12 cellular contexts compared by ENCODE assay signal in the genomic region with DNA sequence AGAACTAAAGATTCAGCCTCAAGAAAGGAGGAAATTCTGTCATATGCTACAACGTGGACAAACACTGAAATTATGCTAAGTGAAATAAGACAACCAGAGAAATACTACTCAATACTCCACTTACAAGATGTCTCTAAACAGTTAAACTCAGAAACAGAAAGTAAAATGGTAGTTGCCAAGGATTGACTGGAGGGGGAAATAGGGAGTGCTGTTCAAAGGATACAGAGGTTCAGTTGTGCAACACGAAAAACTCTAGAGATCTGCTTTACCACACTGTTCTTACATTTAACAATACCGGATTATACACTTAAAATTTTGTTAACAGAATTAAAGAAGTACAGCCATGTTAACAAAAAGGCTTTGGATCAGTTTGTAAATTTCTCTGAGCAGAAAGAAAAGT. TPM values are rescaled to one million over a fixed set of nuclear protein-coding genes. Genes with fewer than 3 reads are reported as not detected.
DNase-seq lines count a peak whose midpoint lies in the region; ATAC-seq and TF ChIP-seq lines count a peak whose summit lies in the region.
"Had no signal": no experiment of that assay in that cellular context is flagged by ENCODE, and none has a peak within 500 bp of the region (broad histone marks: within the 10 kb centered on the region; RNA-seq: fewer than 3 reads in every experiment).

No MANE protein-coding gene starts in this region.

- H2AFZ ChIP-seq in Loucy (ENCODE audit: low read length), result peak overlapping the region; percentile 83

- H3K4me3 ChIP-seq in CD4-positive, alpha-beta memory T cell (ENCODE audit: low read length in 2 of 2), result no peak overlapping the region
- peak overlapping the region; percentile 7 for H3K4me3 ChIP-seq in Loucy (ENCODE audit: low read length, poor library complexity, severe bottlenecking)
- H3K4me3 ChIP-seq in coronary artery, result no peak overlapping the region

- CTCF ChIA-PET in CD4-positive, alpha-beta memory T cell (lab: Charles Lee; ENCODE audit: partially characterized antibody), result no interaction called here

- H3K36me3 ChIP-seq in CD4-positive, alpha-beta memory T cell (ENCODE audit: insufficient read depth, low read length), result no peaks in the 10 kb centered on the region
- H3K36me3 ChIP-seq in Loucy (ENCODE audit: insufficient read depth, low read length), result no peaks in the 10 kb centered on the region
- H3K36me3 ChIP-seq: neutrophil had no signal

- H3K27me3 Mint-ChIP-seq in CD4-positive, alpha-beta memory T cell, result no peaks in the 10 kb centered on the region
- H3K27me3 Mint-ChIP-seq in naive thymus-derived CD8-positive, alpha-beta T cell, result no peaks in the 10 kb centered on the region

- H3K9me2 ChIP-seq in Loucy (replicated peaks; ENCODE audit: low read depth, low read length), result no peaks in the 10 kb centered on the region

- no peaks in the 10 kb centered on the region for H3K27me3 ChIP-seq in CD4-positive, alpha-beta memory T cell (ENCODE audit: insufficient read depth, low read length)
- no peaks in the 10 kb centered on the region for H3K27me3 ChIP-seq in Loucy (ENCODE audit: insufficient read depth, low read length, poor library complexity, severe bottlenecking)
- H3K27me3 ChIP-seq: neutrophil had no signal

- no peaks in the 10 kb centered on the region for H3K9me3 Mint-ChIP-seq in CD4-positive, alpha-beta memory T cell
- H3K9me3 Mint-ChIP-seq in naive thymus-derived CD8-positive, alpha-beta T cell, result no peaks in the 10 kb centered on the region

- no peak for ATAC-seq in naive thymus-derived CD8-positive, alpha-beta T cell

- no peaks in the 10 kb centered on the region for H3K9me3 ChIP-seq in CD4-positive, alpha-beta memory T cell (ENCODE audit: control insufficient read depth in 1 of 2, low read length in 2 of 2)
- no peaks in the 10 kb centered on the region for H3K9me3 ChIP-seq in Loucy (ENCODE audit: insufficient read depth, low read depth, low read length)
- H3K9me3 ChIP-seq: neutrophil had no signal

- no peak overlapping the region for H3K4me3 Mint-ChIP-seq in CD4-positive, alpha-beta memory T cell
- H3K4me3 Mint-ChIP-seq in naive thymus-derived CD8-positive, alpha-beta T cell, result no peak overlapping the region

- H3K27ac Mint-ChIP-seq in CD4-positive, alpha-beta memory T cell, result peak overlapping the region in 5 of 7 donors; percentile 7 to 79 (median 23)
- peak overlapping the region in 8 of 10 donors; percentile 2 to 75 (median 48) for H3K27ac Mint-ChIP-seq in naive thymus-derived CD8-positive, alpha-beta T cell

- no peaks in the 10 kb centered on the region for H3K79me2 ChIP-seq in Loucy (ENCODE audit: insufficient read depth, low read length)

- H4K20me1 ChIP-seq in Loucy (ENCODE audit: insufficient read depth, low read length, poor library complexity, severe bottlenecking), result no peaks in the 10 kb centered on the region

- peaks cover 0 to 7% (median 3%) of the 10 kb centered on the region in 4 donors for H3K4me1 Mint-ChIP-seq in CD4-positive, alpha-beta memory T cell
- H3K4me1 Mint-ChIP-seq in naive thymus-derived CD8-positive, alpha-beta T cell, result peaks cover 0 to 8% (median 3%) of the 10 kb centered on the region in 4 donors

- intact Hi-C loops in CD4-positive, alpha-beta memory T cell (cut with micrococcal nuclease), result no loop called here

- TF ChIP-seq CTCF in Loucy (conservative IDR thresholded peaks at IDR 0.05; ENCODE audit: low read length) (peak; percentile 14; the same call in 1 of the 2 replicates), coronary artery (IDR thresholded peaks at IDR 0.05) (no peak)

- H3K4me1 ChIP-seq in CD4-positive, alpha-beta memory T cell (ENCODE audit: insufficient read depth, low read length), result no peaks in the 10 kb centered on the region
- peaks cover 2% of the 10 kb centered on the region for H3K4me1 ChIP-seq in Loucy (ENCODE audit: insufficient read depth, low read length, poor library complexity, severe bottlenecking)

- no peak for DNase-seq in CD4-positive, alpha-beta memory T cell
- peak; percentile 6 for DNase-seq in cerebellar cortex (ENCODE audit: low spot score)
- DNase-seq in naive thymus-derived CD8-positive, alpha-beta T cell, result no peak
- no peak for DNase-seq in GF-D8 (lab: John Stamatoyannopoulos, UW)
- DNase-seq in coronary artery (ENCODE audit: low spot score), result no peak
- no peak for DNase-seq in amygdala (lab: John Stamatoyannopoulos, UW)
- no peak for DNase-seq in stimulated activated naive CD4-positive, alpha-beta T cell (lab: John Stamatoyannopoulos, UW)
- DNase-seq: cerebellar nuclear complex, NCI-H2227 treated with DMSO at 0.1 percent for 48 hours, T-helper 1 cell had no signal

- no peak overlapping the region for H3K9ac ChIP-seq in Loucy (ENCODE audit: low read depth, low read length, poor library complexity, severe bottlenecking)

- H3F3A ChIP-seq in Loucy (ENCODE audit: low read depth), result no peaks in the 10 kb centered on the region

- POLR2A ChIA-PET in CD4-positive, alpha-beta memory T cell (lab: Charles Lee; ENCODE audit: partially characterized antibody), result interaction anchor here (1.7 kb wide), 1 partner anchor 40 kb away, joined by 5 read pairs; a partner anchor contains a TSS
- POLR2A ChIA-PET in naive thymus-derived CD8-positive, alpha-beta T cell (lab: Charles Lee), result no interaction called here

- H3K27ac ChIP-seq in CD4-positive, alpha-beta memory T cell (ENCODE audit: low read depth, low read length), result no peak overlapping the region
- H3K27ac ChIP-seq in coronary artery, result no peak overlapping the region
- H3K27ac ChIP-seq: neutrophil had no signal

- no peaks in the 10 kb centered on the region for H3K36me3 Mint-ChIP-seq in CD4-positive, alpha-beta memory T cell
- H3K36me3 Mint-ChIP-seq in naive thymus-derived CD8-positive, alpha-beta T cell, result peaks cover 2 to 21% (median 4%) of the 10 kb centered on the region in 3 donors

- H3K4me2 ChIP-seq in Loucy (ENCODE audit: low read depth, low read length, poor library complexity, severe bottlenecking), result peak overlapping the region; percentile 33

RNA-seq across cellular contexts. Expression of a gene that starts 39.8 kb away (rescaled TPM):
- 1 to 10 TPM; 2.3 to 3.2 TPM for total RNA-seq in CD4-positive, alpha-beta memory T cell
- polyA plus RNA-seq in CD4-positive, alpha-beta memory T cell, result 1 to 10 TPM; 4.7 to 4.9 TPM
- 1 to 10 TPM; 3.9 to 5.7 TPM for total RNA-seq in naive thymus-derived CD8-positive, alpha-beta T cell
- 1 to 10 TPM; 6.1 to 6.8 (median 6.7) TPM for polyA plus RNA-seq in naive thymus-derived CD8-positive, alpha-beta T cell

RNA-seq across cellular contexts. Expression of a gene that starts 53.0 kb away (rescaled TPM):
- total RNA-seq in CD4-positive, alpha-beta memory T cell, result 10 to 100 TPM; 20.7 to 22.6 TPM
- polyA plus RNA-seq in CD4-positive, alpha-beta memory T cell, result 10 to 100 TPM; 17.0 to 17.3 TPM
- total RNA-seq in naive thymus-derived CD8-positive, alpha-beta T cell, result 10 to 100 TPM; 23.8 to 32.1 TPM
- 10 to 100 TPM; 22.5 to 26.4 (median 24.1) TPM for polyA plus RNA-seq in naive thymus-derived CD8-positive, alpha-beta T cell

RNA-seq across cellular contexts. Expression of a gene that starts 53.1 kb away (rescaled TPM):
- total RNA-seq in CD4-positive, alpha-beta memory T cell, result 10 to 100 TPM; 23.4 to 24.4 TPM
- polyA plus RNA-seq in CD4-positive, alpha-beta memory T cell, result 10 to 100 TPM; 20.5 to 25.6 TPM
- total RNA-seq in naive thymus-derived CD8-positive, alpha-beta T cell, result 10 to 100 TPM; 24.7 to 26.2 TPM
- 10 to 100 TPM; 19.0 to 26.9 (median 22.0) TPM for polyA plus RNA-seq in naive thymus-derived CD8-positive, alpha-beta T cell
